In genomic region chr9:35689601-35690446, GRCh38 we compare ENCODE assay signal across 8 cellular contexts. TPM values are rescaled to one million over a fixed set of nuclear protein-coding genes. Genes with fewer than 3 reads are reported as not detected.
A peak's percentile ranks its signal among the peaks of the same experiment; 100 is the strongest.
DNase-seq lines count a peak whose midpoint lies in the region; ATAC-seq, FAIRE-seq and TF ChIP-seq lines count a peak whose summit lies in the region.

Gene TPM2, minus strand, starts transcription at chr9:35689925. Its CDS starts 108 bp downstream, at chr9:35689817.

- peak within 1 kb of the TSS; percentile 97 for H3K56ac ChIP-seq in IMR-90 (ENCODE audit: extremely low read depth, insufficient read depth, low read length)

- no peak for FAIRE-seq in bronchial epithelial cell (lab: Jason Lieb, UNC)
- no peak for FAIRE-seq in kidney (lab: Jason Lieb, UNC)

- H3K18ac ChIP-seq in IMR-90 (ENCODE audit: low read depth, low read length), result peak within 1 kb of the TSS; percentile 93

- peak within 1 kb of the TSS; percentile 98 for H2BK5ac ChIP-seq in IMR-90 (ENCODE audit: low read depth, low read length, poor library complexity, severe bottlenecking)

- no peak for TF ChIP-seq CTCF in IMR-90 (conservative IDR thresholded peaks at IDR 0.05; ENCODE audit: low read depth, low read length)
- no peak for TF ChIP-seq CTCF in bronchial epithelial cell (IDR thresholded peaks at IDR 0.05; ENCODE audit: insufficient read depth, low read length, severe bottlenecking)
- no peak for TF ChIP-seq CTCF in kidney (IDR thresholded peaks at IDR 0.05; ENCODE audit: borderline replicate concordance, extremely low read depth, insufficient read depth)

- H3K4me2 ChIP-seq in BLaER1 treated with 17β-estradiol and CSF1 and Interleukin-3, amounts not matched to agents 10 nM and 100 nM, result peak within 1 kb of the TSS; percentile 78 to 99 (median 96)
- peak within 1 kb of the TSS; percentile 97 for H3K4me2 ChIP-seq in IMR-90 (ENCODE audit: low read depth, low read length)

- CTCF ChIA-PET in IMR-90 (lab: Yijun Ruan, JAX), result interaction anchor here (0.7 to 1.2 kb wide), 2 partner anchors 29 to 38 kb away, joined by 3 to 4 read pairs; no protein-coding TSS in a partner anchor

- peak within 1 kb of the TSS; percentile 99 for H4K91ac ChIP-seq in IMR-90 (ENCODE audit: insufficient read depth, low read depth, low read length)

- H3K9me3 ChIP-seq in BLaER1 treated with 17β-estradiol and CSF1 and Interleukin-3, amounts not matched to agents 10 nM and 100 nM (replicated peaks in 1 of 11), result no peaks in the 10 kb centered on the region
- H3K9me3 ChIP-seq in IMR-90 (ENCODE audit: control insufficient read depth, insufficient read depth, low read length) (no peaks in the 10 kb centered on the region), kidney (ENCODE audit: control insufficient read depth in 1 of 2, low read length in 2 of 2) (no peaks in the 10 kb centered on the region)

- ATAC-seq in IMR-90 (ENCODE audit: low read depth) (peak; percentile 66), GM18498 (IDR thresholded peaks at IDR 0.05; ENCODE audit: unreplicated experiment) (no peak)
- ATAC-seq in stimulated activated naive B cell treated with anti-CD40 and anti-IgM and Interleukin-4, amounts not matched to agents 10 μg/mL and 1 μg/mL and 100 μg/mL, for 72 hours (replicated peaks), result peak in 1 of 2 donors; percentile 36

- H3K9me3 Mint-ChIP-seq in stimulated activated naive B cell treated with anti-CD40 and anti-IgM and Interleukin-4, amounts not matched to agents 10 μg/mL and 1 μg/mL and 100 μg/mL, for 72 hours, result no peaks in the 10 kb centered on the region

- no peaks in the 10 kb centered on the region for H3K27me3 ChIP-seq in BLaER1 treated with 17β-estradiol and CSF1 and Interleukin-3, amounts not matched to agents 10 nM and 100 nM
- H3K27me3 ChIP-seq in IMR-90 (ENCODE audit: control insufficient read depth, insufficient read depth, low read length) (no peaks in the 10 kb centered on the region), bronchial epithelial cell (ENCODE audit: control insufficient read depth, insufficient read depth, low read length) (no peaks in the 10 kb centered on the region)

- peaks cover 18 to 33% of the 10 kb centered on the region in 2 donors for H3K4me1 Mint-ChIP-seq in stimulated activated naive B cell treated with anti-CD40 and anti-IgM and Interleukin-4, amounts not matched to agents 10 μg/mL and 1 μg/mL and 100 μg/mL, for 72 hours

- H3K36me3 ChIP-seq in BLaER1 treated with 17β-estradiol and CSF1 and Interleukin-3, amounts not matched to agents 10 nM and 100 nM, result peaks cover 4 to 15% (median 10%) of the 10 kb centered on the region in 11 experiments; a peak in 18 of 22 replicates
- peaks cover 32% of the 10 kb centered on the region for H3K36me3 ChIP-seq in IMR-90 (ENCODE audit: control insufficient read depth, insufficient read depth, low read length)
- peaks cover 11% of the 10 kb centered on the region for H3K36me3 ChIP-seq in bronchial epithelial cell (ENCODE audit: control insufficient read depth, insufficient read depth, low read length)
- peaks cover 0 to 2% of the 10 kb centered on the region in 2 donors for H3K36me3 ChIP-seq in kidney (ENCODE audit: control insufficient read depth in 1 of 2, insufficient read depth in 2 of 2, low read length in 2 of 2)

- H3K27ac Mint-ChIP-seq in stimulated activated naive B cell treated with anti-CD40 and anti-IgM and Interleukin-4, amounts not matched to agents 10 μg/mL and 1 μg/mL and 100 μg/mL, for 72 hours, result peak within 1 kb of the TSS; percentile 80

- TF ChIP-seq RAD21 in IMR-90 (IDR thresholded peaks at IDR 0.05; ENCODE audit: low read length), result no peak

- no peaks in the 10 kb centered on the region for H4K20me1 ChIP-seq in BLaER1 treated with 17β-estradiol and CSF1 and Interleukin-3, amounts not matched to agents 10 nM and 100 nM
- H4K20me1 ChIP-seq in IMR-90 (ENCODE audit: insufficient read depth, low read length), result peaks cover 49% of the 10 kb centered on the region

- H3K4me3 ChIP-seq in BLaER1 treated with 17β-estradiol and CSF1 and Interleukin-3, amounts not matched to agents 10 nM and 100 nM, result peak within 1 kb of the TSS; percentile 61 to 81 (median 68)
- H3K4me3 ChIP-seq in IMR-90 (ENCODE audit: insufficient read depth, low read depth, low read length) (peak within 1 kb of the TSS; percentile 83), bronchial epithelial cell (ENCODE audit: low read depth, low read length) (peak within 1 kb of the TSS; percentile 65), kidney (ENCODE audit: low read length in 2 of 2) (peak within 1 kb of the TSS; percentile 45 to 74)

- H3K27ac ChIP-seq in BLaER1 treated with 17β-estradiol and CSF1 and Interleukin-3, amounts not matched to agents 10 nM and 100 nM, result peak within 1 kb of the TSS; percentile 64 to 87 (median 80)
- H3K27ac ChIP-seq in IMR-90 (ENCODE audit: insufficient read depth, low read length) (peak within 1 kb of the TSS; percentile 98), kidney (ENCODE audit: low read depth in 2 of 2, low read length in 2 of 2) (peak within 1 kb of the TSS; percentile 85 to 95)

- POLR2A ChIA-PET in IMR-90 (lab: Charles Lee; ENCODE audit: unreplicated experiment), result interaction anchor here (0.5 to 2.6 kb wide), 14 partner anchors 10 to 203 kb away, joined by 3 to 25 read pairs (median 4); partner anchors contain the start of genes CREB3 and TLN1

- peak within 1 kb of the TSS; percentile 86 for H2BK120ac ChIP-seq in IMR-90 (ENCODE audit: low read depth, low read length)

- H3K23ac ChIP-seq in IMR-90 (ENCODE audit: low read depth, low read length), result peak within 1 kb of the TSS; percentile 96

- peak; percentile 99 for TF ChIP-seq POLR2A in IMR-90 (IDR thresholded peaks at IDR 0.05; ENCODE audit: low read depth, low read length)

- intact Hi-C loops in IMR-90 (cut with micrococcal nuclease) (loop anchor here (2.0 to 10.0 kb wide), 3 partner anchors 33 to 85 kb away; partner anchors contain the start of genes CCDC107, RMRP and TESK1), kidney (cut with DNase I) (no loop called here)

- peak within 1 kb of the TSS; percentile 82 for H2BK20ac ChIP-seq in IMR-90 (ENCODE audit: low read depth, low read length)

- H3K9me1 ChIP-seq in IMR-90 (ENCODE audit: insufficient read depth, low read length), result peaks cover 19% of the 10 kb centered on the region

- peak within 1 kb of the TSS; percentile 73 for H4K5ac ChIP-seq in IMR-90 (ENCODE audit: low read depth, low read length)

- H2AFZ ChIP-seq in IMR-90 (replicated peaks; ENCODE audit: low read length, poor library complexity), result peak within 1 kb of the TSS; percentile 85

- H3K79me1 ChIP-seq in IMR-90 (ENCODE audit: low read depth in 1 of 2, low read length in 2 of 2), result peaks cover 0 to 59% of the 10 kb centered on the region in 2 experiments; a peak in 3 of 4 replicates

- in situ Hi-C loops in IMR-90 (cut with MboI; ENCODE audit: low sequenced_read_pairs), result no loop called here

- H3K27me3 Mint-ChIP-seq in stimulated activated naive B cell treated with anti-CD40 and anti-IgM and Interleukin-4, amounts not matched to agents 10 μg/mL and 1 μg/mL and 100 μg/mL, for 72 hours, result no peaks in the 10 kb centered on the region

- H3K9ac ChIP-seq in BLaER1 treated with 17β-estradiol and CSF1 and Interleukin-3, amounts not matched to agents 10 nM and 100 nM, result peak within 1 kb of the TSS; percentile 78 to 86 (median 83)
- peak within 1 kb of the TSS; percentile 98 for H3K9ac ChIP-seq in IMR-90 (ENCODE audit: low read depth, low read length)
- peak within 1 kb of the TSS; percentile 55 to 69 for H3K9ac ChIP-seq in kidney (ENCODE audit: low read length in 2 of 2)

- peaks cover 39 to 51% (median 48%) of the 10 kb centered on the region in 10 experiments for H3K4me1 ChIP-seq in BLaER1 treated with 17β-estradiol and CSF1 and Interleukin-3, amounts not matched to agents 10 nM and 100 nM
- peaks cover 25% of the 10 kb centered on the region for H3K4me1 ChIP-seq in IMR-90 (ENCODE audit: control insufficient read depth, insufficient read depth, low read length)
- H3K4me1 ChIP-seq in kidney (ENCODE audit: control insufficient read depth in 1 of 2, insufficient read depth in 1 of 2, low read depth in 1 of 2, low read length in 2 of 2), result peaks cover 0 to 6% of the 10 kb centered on the region in 2 donors

- no peaks in the 10 kb centered on the region for H3K36me3 Mint-ChIP-seq in stimulated activated naive B cell treated with anti-CD40 and anti-IgM and Interleukin-4, amounts not matched to agents 10 μg/mL and 1 μg/mL and 100 μg/mL, for 72 hours

- H4K8ac ChIP-seq in IMR-90 (ENCODE audit: low read depth in 2 of 2, low read length in 2 of 2), result peak within 1 kb of the TSS; percentile 93 to 98

- H3K4ac ChIP-seq in IMR-90 (ENCODE audit: low read depth, low read length), result peak within 1 kb of the TSS; percentile 99

- 0% methylated on average over 14 of the region's 67 CpGs; no CpG with 5 or more reads in 1 of the 2 experiments for WGBS in IMR-90 (ENCODE audit: extremely low coverage in 2 of 2, insufficient read length in 1 of 2), 2 experiments

- H3K14ac ChIP-seq in IMR-90 (replicated peaks; ENCODE audit: low read depth, low read length), result peak within 1 kb of the TSS; percentile 100

- H2AK5ac ChIP-seq in IMR-90 (ENCODE audit: low read depth, low read length), result peak within 1 kb of the TSS; percentile 97

- H3K4me3 Mint-ChIP-seq in stimulated activated naive B cell treated with anti-CD40 and anti-IgM and Interleukin-4, amounts not matched to agents 10 μg/mL and 1 μg/mL and 100 μg/mL, for 72 hours, result peak within 1 kb of the TSS; percentile 92 to 93

- peak within 1 kb of the TSS; percentile 98 for H2AK9ac ChIP-seq in IMR-90 (replicated peaks; ENCODE audit: low read depth, low read length, poor library complexity)

- dilution Hi-C loops in IMR-90 (cut with HindIII; ENCODE audit: low sequenced_read_pairs, unreplicated experiment), result no loop called here

- DNase-seq in IMR-90 (peak; percentile 90), bronchial epithelial cell (ENCODE audit: low read depth) (no peak), kidney (peak; percentile 95), H4 (ENCODE audit: low spot score) (no peak)
- no peak for DNase-seq in stimulated activated naive B cell treated with anti-CD40 and anti-IgM and Interleukin-4, amounts not matched to agents 10 μg/mL and 1 μg/mL and 100 μg/mL, for 72 hours
- no peak for DNase-seq in stimulated activated CD4-positive, alpha-beta T cell treated with anti-CD3 and anti-CD28 coated beads, Interleukin-1b, Interleukin-23, amount 100 ng/mL, for 48 hours

- peak within 1 kb of the TSS; percentile 95; the same call in 2 of the 3 replicates for H2BK15ac ChIP-seq in IMR-90 (ENCODE audit: low read depth, low read length)

- TSS peak; percentile 63 for BruUV-seq in IMR-90 (replicated peaks; lab: Mats Ljungman, UMichigan)

RNA-seq across cellular contexts. Expression of gene TPM2, which starts in this region (rescaled TPM):
- 960 and 1,994 TPM in 2 replicates for total RNA-seq in IMR-90 (2012; rRNA removed)
- 2,500 and 2,548 TPM in 2 replicates for polyA plus RNA-seq in IMR-90 (2012; rRNA removed)
- 1,868 and 3,037 TPM in 2 replicates for polyA plus RNA-seq in IMR-90 (2012; cell fraction: cytosol; rRNA removed)
- 2,387 and 3,173 TPM in 2 replicates for polyA plus RNA-seq in IMR-90 (2012; cell fraction: nucleus; rRNA removed; ENCODE audit: low replicate concordance)
- 46.1 and 57.7 TPM in 2 replicates for total RNA-seq in bronchial epithelial cell
- total RNA-seq in kidney, result 218 TPM
- 287 TPM for polyA plus RNA-seq in kidney (ENCODE audit: insufficient read depth, low read depth, low replicate concordance)
- 2.7 and 3.9 TPM in 2 replicates for total RNA-seq in H4 (2014; rRNA removed; shearing (Covaris generic))

Comparison
In these comparisons a context has a peak if more than half of its experiments do, and no peak if none do; other contexts are left out.
1. DNase-seq: peak in IMR-90 (single experiment) and kidney (single experiment); none in bronchial epithelial cell (single experiment), stimulated activated naive B cell treated with anti-CD40 and anti-IgM and Interleukin-4, amounts not matched to agents 10 μg/mL and 1 μg/mL and 100 μg/mL, for 72 hours (single experiment), stimulated activated CD4-positive, alpha-beta T cell treated with anti-CD3 and anti-CD28 coated beads, Interleukin-1b, Interleukin-23, amount 100 ng/mL, for 48 hours (single experiment) and H4 (single experiment).
2. Peak in every context shown above with its lines, with median percentiles within 50 percentile points of each other: H3K27ac ChIP-seq, H3K4me3 ChIP-seq and H3K9ac ChIP-seq.